Comparison of ENCODE assay signal across 33 cellular contexts in the genomic region with DNA sequence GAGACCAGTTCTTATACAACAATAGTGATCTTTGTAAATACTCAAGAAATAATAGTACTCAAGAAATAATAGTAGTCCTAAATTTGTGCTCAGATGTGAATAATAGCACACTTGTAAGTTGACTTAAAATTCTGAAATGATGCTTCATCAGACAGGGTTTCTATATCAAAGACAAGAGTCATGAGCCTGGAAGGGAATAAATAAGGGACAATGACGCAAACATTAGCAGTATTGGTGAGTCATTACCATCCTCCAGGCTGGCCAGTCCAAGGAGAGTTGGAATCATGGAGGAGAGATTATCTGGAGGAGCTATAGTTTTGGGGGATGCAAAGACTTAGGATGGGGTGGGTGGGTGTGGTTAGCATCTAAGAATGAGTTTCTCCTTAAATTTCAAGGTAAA. TPM values are rescaled to one million over a fixed set of nuclear protein-coding genes. Genes with fewer than 3 reads are reported as not detected.
DNase-seq lines count a peak whose midpoint lies in the region; ATAC-seq and TF ChIP-seq lines count a peak whose summit lies in the region.
"Had no signal": no experiment of that assay in that cellular context is flagged by ENCODE, and none has a peak within 500 bp of the region (broad histone marks: within the 10 kb centered on the region; RNA-seq: fewer than 3 reads in every experiment).

No MANE protein-coding gene starts in this region.

- H4K8ac ChIP-seq in mesenchymal stem cell (ENCODE audit: low read length), result no peak overlapping the region

- H2BK120ac ChIP-seq in mesenchymal stem cell (ENCODE audit: low read depth, low read length), result no peak overlapping the region

- no peak overlapping the region for H3K4me3 ChIP-seq in PC-3 (ENCODE audit: low read length)
- H3K4me3 ChIP-seq in mesenchymal stem cell (ENCODE audit: insufficient read depth in 1 of 2, low read depth in 1 of 2, low read length in 2 of 2), result no peak overlapping the region
- no peak overlapping the region for H3K4me3 ChIP-seq in lower leg skin (ENCODE audit: low read depth, poor library complexity, severe bottlenecking)
- H3K4me3 ChIP-seq: adrenal gland, colonic mucosa, esophagus squamous epithelium, SJCRH30, spleen, upper lobe of left lung had no signal

- no peak overlapping the region for H2AK5ac ChIP-seq in mesenchymal stem cell (ENCODE audit: low read length, severe bottlenecking)

- H3K79me2 ChIP-seq in PC-3 (ENCODE audit: low read length), result no peaks in the 10 kb centered on the region

- no peak overlapping the region for H3K9ac ChIP-seq in PC-3 (ENCODE audit: low read length)
- no peak overlapping the region for H3K9ac ChIP-seq in mesenchymal stem cell (ENCODE audit: low read length)

- H4K91ac ChIP-seq in mesenchymal stem cell (ENCODE audit: low read length), result no peak overlapping the region

- WGBS in mesenchymal stem cell, result 88% methylated on average over 1 of the region's 1 CpG
- WGBS in lower leg skin, 2 donors, result 70 to 80% methylated on average over 1 of the region's 1 CpG

- no peak overlapping the region for H3K14ac ChIP-seq in mesenchymal stem cell (ENCODE audit: low read length in 2 of 2)

- no peaks in the 10 kb centered on the region for H3K36me3 ChIP-seq in PC-3 (ENCODE audit: low read depth, low read length)
- H3K36me3 ChIP-seq in mesenchymal stem cell (ENCODE audit: control insufficient read depth in 1 of 2, insufficient read depth in 2 of 2, low read depth in 1 of 2, low read length in 2 of 2), result no peaks in the 10 kb centered on the region
- H3K36me3 ChIP-seq: adrenal gland, colonic mucosa, esophagus squamous epithelium, SJCRH30, upper lobe of left lung had no signal

- H2AFZ ChIP-seq in PC-3 (ENCODE audit: low read length) (no peak overlapping the region), mesenchymal stem cell (ENCODE audit: low read depth, low read length) (no peak overlapping the region)

- H3K27ac ChIP-seq in PC-3 (ENCODE audit: low read length) (peak overlapping the region; percentile 43), epithelial cell of prostate (peak overlapping the region; percentile 72), mesenchymal stem cell (ENCODE audit: low read length, poor library complexity, severe bottlenecking) (no peak overlapping the region)
- H3K27ac ChIP-seq: adrenal gland, colonic mucosa, esophagus squamous epithelium, SJCRH30, upper lobe of left lung had no signal

- H3K4me2 ChIP-seq in PC-3 (ENCODE audit: low read length) (peak overlapping the region; percentile 8; the same call in 1 of the 2 replicates), mesenchymal stem cell (ENCODE audit: low read length, poor library complexity, severe bottlenecking) (no peak overlapping the region)

- ATAC-seq in PC-3 (peak; percentile 64), GM21825 (IDR thresholded peaks at IDR 0.05; ENCODE audit: unreplicated experiment) (no peak)
- ATAC-seq: activated T-cell treated with anti-CD3 and anti-CD28 coated beads, Interleukin-2, amount 50 U/mL, for 72 hours; left cardiac atrium; Panc1; stimulated activated effector memory CD8-positive, alpha-beta T cell treated with anti-CD3 and anti-CD28 coated beads, Interleukin-12 subunit alpha, Interleukin-12 subunit beta, amount 100 ng/mL, for 72 hours; T-helper 17 cell had no signal

- peaks cover 8% of the 10 kb centered on the region; the same call in 1 of the 2 replicates for H3K9me3 ChIP-seq in PC-3 (ENCODE audit: low read length)
- peaks cover 9% of the 10 kb centered on the region for H3K9me3 ChIP-seq in mesenchymal stem cell (ENCODE audit: control insufficient read depth, low read length)
- H3K9me3 ChIP-seq: colonic mucosa had no signal

- H3K27me3 ChIP-seq in PC-3 (ENCODE audit: low read length) (no peaks in the 10 kb centered on the region), mesenchymal stem cell (ENCODE audit: control insufficient read depth in 1 of 2, insufficient read depth in 1 of 2, low read length in 2 of 2) (peaks cover 0 to under 1% of the 10 kb centered on the region in 2 experiments)
- H3K27me3 ChIP-seq: adrenal gland, colonic mucosa, esophagus squamous epithelium, SJCRH30, upper lobe of left lung had no signal

- no peaks in the 10 kb centered on the region for H3K9me2 ChIP-seq in PC-3 (replicated peaks; ENCODE audit: low read length)

- H2BK5ac ChIP-seq in mesenchymal stem cell (ENCODE audit: low read depth, low read length, poor library complexity, severe bottlenecking), result no peak overlapping the region

- BruUV-seq in PC-3 (replicated peaks; lab: Mats Ljungman, UMichigan), result no TSS peak

- intact Hi-C loops in PC-3 (cut with micrococcal nuclease) (loop anchor here (1.0 kb wide), 1 partner anchor 23 kb away; no protein-coding TSS in a partner anchor), lower leg skin (cut with DNase I; ENCODE audit: low total_unique reads) (loop anchor here (10.0 kb wide), 1 partner anchor 257 kb away; no protein-coding TSS in a partner anchor)

- no peak for TF ChIP-seq POLR2A in lower leg skin (IDR thresholded peaks at IDR 0.05)

- no peak overlapping the region for H3K23ac ChIP-seq in mesenchymal stem cell (ENCODE audit: low read length in 2 of 2)

- H2BK15ac ChIP-seq in mesenchymal stem cell (ENCODE audit: low read depth, poor library complexity, severe bottlenecking), result no peak overlapping the region

- no peak overlapping the region for H3K18ac ChIP-seq in mesenchymal stem cell (ENCODE audit: low read depth in 1 of 2, low read length in 2 of 2)

- no peaks in the 10 kb centered on the region for H3K79me1 ChIP-seq in mesenchymal stem cell (replicated peaks; ENCODE audit: low read length, poor library complexity, severe bottlenecking)

- CTCF ChIA-PET in PC-3 (lab: Charles Lee), result no interaction called here

- DNase-seq in ELR (ENCODE audit: low read depth), result peak; percentile 92
- DNase-seq in PC-3, result peak; percentile 71
- DNase-seq in epithelial cell of prostate (ENCODE audit: low read depth, low spot score), result no peak
- peak; percentile 40 for DNase-seq in mesenchymal stem cell
- DNase-seq in NCI-H1092 (lab: John Stamatoyannopoulos, UW), result no peak
- DNase-seq in SW480 (ENCODE audit: low spot score), result no peak
- no peak for DNase-seq in lower leg skin (ENCODE audit: low spot score in 2 of 2)
- DNase-seq: activated CD4-positive, alpha-beta T cell treated with anti-CD3 and anti-CD28 coated beads for 4 hours; activated naive CD4-positive, alpha-beta T cell treated with Interleukin-2 at 50 U/mL for 16 hours; activated T-cell treated with anti-CD3 and anti-CD28 coated beads, Interleukin-2, amount 50 U/mL, for 72 hours; adrenal gland; CD8-positive, alpha-beta memory T cell; colonic mucosa; DMS79; effector memory CD4-positive, alpha-beta T cell; esophagus squamous epithelium; head of caudate nucleus; left cardiac atrium; MV-4-11; naive B cell; NCI-H1694; NCI-H2171 treated with DMSO at 0.1 percent for 48 hours; NCI-H526; retina; SJCRH30; spleen; stimulated activated CD4-positive, alpha-beta T cell treated with anti-CD3 and anti-CD28 coated beads, Interleukin-2, amount 100 ng/mL, for 48 hours; substantia nigra; T-helper 17 cell; upper lobe of left lung had no signal

- H3K4me1 ChIP-seq in PC-3 (ENCODE audit: insufficient read depth, low read length) (peaks cover 16% of the 10 kb centered on the region), mesenchymal stem cell (ENCODE audit: control insufficient read depth, insufficient read depth, low read depth, low read length) (no peaks in the 10 kb centered on the region)
- H3K4me1 ChIP-seq: adrenal gland, colonic mucosa had no signal

- no peaks in the 10 kb centered on the region for H4K20me1 ChIP-seq in PC-3 (ENCODE audit: low read length)

- no peak overlapping the region for H2BK12ac ChIP-seq in mesenchymal stem cell (ENCODE audit: low read length in 2 of 2)

- TF ChIP-seq CTCF in PC-3 (conservative IDR thresholded peaks at IDR 0.05; ENCODE audit: low read depth, low read length) (no peak), lower leg skin (IDR thresholded peaks at IDR 0.05) (no peak)

- H3K4ac ChIP-seq in mesenchymal stem cell (ENCODE audit: low read depth in 1 of 2, low read length in 2 of 2), result no peak overlapping the region

- H3F3A ChIP-seq in PC-3 (ENCODE audit: low read length, unreplicated experiment), result no peaks in the 10 kb centered on the region

- POLR2A ChIA-PET in PC-3 (lab: Charles Lee; ENCODE audit: unreplicated experiment), result no interaction called here

RNA-seq across cellular contexts. Expression of a gene that starts 6.1 kb away (rescaled TPM):
- total RNA-seq in PC-3 (2014; rRNA removed) (2.9 and 3.4 TPM in 2 replicates), lower leg skin (10 to 100 TPM; 35.0 to 54.8 (median 45.4) TPM)
- 8.7 TPM for polyA plus RNA-seq in mesenchymal stem cell (2013, experiment 1 of 2)
- 8.7 TPM for polyA plus RNA-seq in mesenchymal stem cell (2013, experiment 2 of 2)

RNA-seq across cellular contexts. Expression of a gene that starts 56.5 kb away (rescaled TPM):
- total RNA-seq in PC-3 (2014; rRNA removed) (20.0 and 33.5 TPM in 2 replicates), lower leg skin (10 to 100 TPM; 13.0 to 33.3 (median 18.4) TPM)
- polyA plus RNA-seq in mesenchymal stem cell (2013, experiment 1 of 2), result 18.5 TPM
- 19.1 TPM for polyA plus RNA-seq in mesenchymal stem cell (2013, experiment 2 of 2)

Comparison
In these comparisons a context has a peak if more than half of its experiments do, and no peak if none do; other contexts are left out.
1. DNase-seq: peak in ELR (single experiment), PC-3 (single experiment) and mesenchymal stem cell (single experiment); none in epithelial cell of prostate (single experiment), NCI-H1092 (single experiment), SW480 (single experiment) and lower leg skin (0 of 2).